In the genomic region with DNA sequence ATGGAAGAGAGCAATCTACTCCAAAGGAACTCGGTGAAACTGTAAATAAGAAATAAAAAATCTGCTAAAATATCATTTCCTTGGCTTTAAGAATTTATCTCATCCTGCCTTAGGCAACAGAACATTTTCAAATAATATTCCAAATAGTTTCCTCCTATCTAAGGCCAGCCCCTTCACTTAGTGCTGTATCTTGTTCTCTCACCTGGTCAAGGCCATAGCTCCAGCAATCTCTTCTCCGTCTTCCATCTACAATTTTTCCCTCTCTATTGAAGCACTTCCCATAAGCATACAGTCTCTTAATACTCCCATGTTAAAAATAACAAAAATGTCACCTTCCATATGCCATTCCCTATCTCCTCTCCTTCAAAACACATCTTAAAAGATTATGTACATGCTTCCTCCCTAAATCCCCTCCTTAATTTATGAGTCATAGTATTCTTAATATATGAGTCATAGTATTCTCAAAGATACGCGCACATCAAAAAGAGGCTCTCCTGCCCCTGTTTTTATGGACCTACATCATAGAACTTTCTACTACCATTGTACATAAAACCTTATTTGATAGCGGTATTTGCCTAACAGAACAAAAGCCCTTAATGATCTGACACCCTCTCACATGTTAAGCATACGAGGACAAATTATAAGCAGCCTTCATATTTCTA, we compare ENCODE assay signal across 1 cellular context.
A peak's percentile ranks its signal among the peaks of the same experiment; 100 is the strongest.
TF ChIP-seq lines count a peak whose summit lies in the region.

No MANE protein-coding gene starts in this region.

TF ChIP-seq in HEK293, 187 proteins besides CTCF, POLR2A, EP300 and RAD21 (continued from another document):
- TF ChIP-seq, protein P1, sequence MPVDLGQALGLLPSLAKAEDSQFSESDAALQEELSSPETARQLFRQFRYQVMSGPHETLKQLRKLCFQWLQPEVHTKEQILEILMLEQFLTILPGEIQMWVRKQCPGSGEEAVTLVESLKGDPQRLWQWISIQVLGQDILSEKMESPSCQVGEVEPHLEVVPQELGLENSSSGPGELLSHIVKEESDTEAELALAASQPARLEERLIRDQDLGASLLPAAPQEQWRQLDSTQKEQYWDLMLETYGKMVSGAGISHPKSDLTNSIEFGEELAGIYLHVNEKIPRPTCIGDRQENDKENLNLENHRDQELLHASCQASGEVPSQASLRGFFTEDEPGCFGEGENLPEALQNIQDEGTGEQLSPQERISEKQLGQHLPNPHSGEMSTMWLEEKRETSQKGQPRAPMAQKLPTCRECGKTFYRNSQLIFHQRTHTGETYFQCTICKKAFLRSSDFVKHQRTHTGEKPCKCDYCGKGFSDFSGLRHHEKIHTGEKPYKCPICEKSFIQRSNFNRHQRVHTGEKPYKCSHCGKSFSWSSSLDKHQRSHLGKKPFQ (tag by site-specific recombination; IDR thresholded peaks at IDR 0.05), result no peak
- TF ChIP-seq ZNF658 (tag by site-specific recombination; IDR thresholded peaks at IDR 0.05) (no peak), ZNF366 (tag by site-specific recombination; conservative IDR thresholded peaks at IDR 0.05) (peak; percentile 56), ZNF837 (tag by site-specific recombination; IDR thresholded peaks at IDR 0.05) (no peak), ZSCAN5A (tag by site-specific recombination; IDR thresholded peaks at IDR 0.05) (no peak), ZNF621 (tag by site-specific recombination; IDR thresholded peaks at IDR 0.05) (no peak), SP3 (tag by site-specific recombination; IDR thresholded peaks at IDR 0.05) (no peak), KLF8 (tag by site-specific recombination; IDR thresholded peaks at IDR 0.05) (peak; percentile 16; the same call in 1 of the 2 replicates)
